In the genomic region with DNA sequence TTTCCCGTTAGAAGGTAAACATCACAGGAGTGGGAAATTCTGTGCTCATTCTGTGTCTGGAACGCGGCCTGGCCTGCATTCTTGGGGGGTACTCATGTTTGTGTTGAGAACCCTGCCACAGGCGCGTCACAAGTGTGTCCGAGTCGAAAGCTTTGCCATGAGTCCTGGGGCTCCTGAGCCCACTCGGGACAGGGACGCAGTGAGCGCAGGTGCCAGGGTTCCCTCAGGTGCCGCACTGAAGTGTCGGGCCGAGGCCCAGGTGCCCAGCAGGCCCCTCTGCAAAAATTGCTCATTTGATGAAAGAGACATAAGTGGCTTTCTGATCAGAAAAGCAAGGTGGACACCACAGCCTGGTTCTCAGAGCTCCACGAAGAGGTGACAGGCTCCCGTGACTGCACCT, we compare ENCODE assay signal across 19 cellular contexts. TPM values are rescaled to one million over a fixed set of nuclear protein-coding genes. Genes with fewer than 3 reads are reported as not detected.
"Had no signal": no experiment of that assay in that cellular context is flagged by ENCODE, and none has a peak within 500 bp of the region (broad histone marks: within the 10 kb centered on the region; RNA-seq: fewer than 3 reads in every experiment).

No MANE protein-coding gene starts in this region.

- H3K27ac Mint-ChIP-seq: memory B cell, nephron progenitor cell, type B pancreatic cell had no signal

- H3K4me3 Mint-ChIP-seq: activated CD8-positive, alpha-beta memory T cell treated with anti-CD3 and anti-CD28 coated beads, Interleukin-2, amount 10 ng/mL, durations not matched to agents 7 days and 5 days; activated CD8-positive, alpha-beta T cell treated with anti-CD3 and anti-CD28 coated beads for 36 hours; memory B cell; nephron progenitor cell; type B pancreatic cell had no signal

- H3K36me3 ChIP-seq: cardiac muscle cell, right lobe of liver had no signal

- H3K27me3 Mint-ChIP-seq: activated CD8-positive, alpha-beta memory T cell treated with anti-CD3 and anti-CD28 coated beads, Interleukin-2, amount 10 ng/mL, durations not matched to agents 7 days and 5 days; activated CD8-positive, alpha-beta T cell treated with anti-CD3 and anti-CD28 coated beads for 36 hours; memory B cell; type B pancreatic cell had no signal

- H3K9me3 Mint-ChIP-seq: activated CD8-positive, alpha-beta T cell treated with anti-CD3 and anti-CD28 coated beads for 36 hours; memory B cell; nephron progenitor cell; type B pancreatic cell had no signal

- H3K36me3 Mint-ChIP-seq: memory B cell, type B pancreatic cell had no signal

- H3K27me3 ChIP-seq: body of pancreas, cardiac muscle cell, right lobe of liver, testis had no signal

- H3K27ac ChIP-seq: body of pancreas, cardiac muscle cell, right lobe of liver, testis had no signal

- ATAC-seq: activated CD8-positive, alpha-beta memory T cell treated with anti-CD3 and anti-CD28 coated beads, Interleukin-2, amount 10 ng/mL, durations not matched to agents 7 days and 5 days; body of pancreas; left colon; right lobe of liver had no signal

- H3K9me3 ChIP-seq: body of pancreas, right lobe of liver, testis had no signal

- H3K4me3 ChIP-seq: body of pancreas, cardiac muscle cell, right lobe of liver, skin epidermis, testis had no signal

- DNase-seq: anterior cingulate cortex; body of pancreas; cortex of kidney; erythroblast; left colon; nephron progenitor cell; occipital lobe; posterior cingulate gyrus; right lobe of liver; stimulated activated naive CD4-positive, alpha-beta T cell; testis had no signal

RNA-seq across cellular contexts. Expression of a gene that starts 37.4 kb away (rescaled TPM):
- total RNA-seq: body of pancreas had no signal
- polyA plus RNA-seq: cardiac muscle cell, fibroblast of lung, keratinocyte had no signal
